In genomic region chr7:140200102-140200989, GRCh38 we compare ENCODE assay signal across 10 cellular contexts. TPM values are rescaled to one million over a fixed set of nuclear protein-coding genes. Genes with fewer than 3 reads are reported as not detected.
DNase-seq lines count a peak whose midpoint lies in the region; ATAC-seq and TF ChIP-seq lines count a peak whose summit lies in the region.
"Had no signal": no experiment of that assay in that cellular context is flagged by ENCODE, and none has a peak within 500 bp of the region (broad histone marks: within the 10 kb centered on the region; RNA-seq: fewer than 3 reads in every experiment).

No MANE protein-coding gene starts in this region.

- TF ChIP-seq POLR2A in prostate gland (IDR thresholded peaks at IDR 0.05): no peak

- TF ChIP-seq CTCF in prostate gland (IDR thresholded peaks at IDR 0.05) (no peak), GM10266 (IDR thresholded peaks at IDR 0.05; ENCODE audit: control insufficient read depth, insufficient read depth, low read depth, missing control alignments) (no peak), A673 (conservative IDR thresholded peaks at IDR 0.05; ENCODE audit: low read depth, low read length) (no peak)

- ATAC-seq in left lobe of liver: no peak
- no peak for ATAC-seq in GM19395 (IDR thresholded peaks at IDR 0.05; ENCODE audit: unreplicated experiment)

- WGBS in prostate gland: 67% methylated on average over 15 of the region's 15 CpGs

- H3K4me1 ChIP-seq in prostate gland (replicated peaks) (no peaks in the 10 kb centered on the region), A673 (ENCODE audit: insufficient read depth, low read length, poor library complexity, severe bottlenecking) (no peaks in the 10 kb centered on the region)
- H3K4me1 ChIP-seq: adrenal gland had no signal

- H3K27me3 ChIP-seq in prostate gland (replicated peaks; ENCODE audit: insufficient read depth) (no peaks in the 10 kb centered on the region), A673 (replicated peaks; ENCODE audit: insufficient read depth, low read depth, low read length, poor library complexity) (no peaks in the 10 kb centered on the region)
- H3K27me3 ChIP-seq: adrenal gland had no signal

- CTCF ChIA-PET in A673 (lab: Charles Lee): no interaction called here

- POLR2A ChIA-PET in A673 (lab: Charles Lee; ENCODE audit: low non-redundant PET): no interaction called here

- no TSS peak for BruUV-seq in A673 (replicated peaks; lab: Mats Ljungman, UMichigan)

- DNase-seq in EH (ENCODE audit: low read depth) (peak; percentile 57), RPMI7951 (ENCODE audit: low read depth) (peak; percentile 51), fibroblast of peridontal ligament (ENCODE audit: extremely low read depth) (peak; percentile 28), prostate gland (ENCODE audit: low spot score) (peak; percentile 53), left lobe of liver (ENCODE audit: low spot score) (no peak), GM10266 (ENCODE audit: extremely low spot score) (no peak), A673 (ENCODE audit: low spot score) (no peak)
- DNase-seq: activated CD4-positive, alpha-beta T cell treated with anti-CD3 and anti-CD28 coated beads for 4 hours had no signal

- H3K9me3 ChIP-seq in prostate gland (no peaks in the 10 kb centered on the region), A673 (ENCODE audit: low read depth, low read length, poor library complexity, severe bottlenecking) (no peaks in the 10 kb centered on the region)
- H3K9me3 ChIP-seq: adrenal gland had no signal

- H3K4me3 ChIP-seq in prostate gland: no peak overlapping the region
- no peak overlapping the region for H3K4me3 ChIP-seq in A673 (ENCODE audit: low read depth, low read length, poor library complexity, severe bottlenecking)
- H3K4me3 ChIP-seq: adrenal gland had no signal

- H3K27ac ChIP-seq in prostate gland (no peak overlapping the region), A673 (ENCODE audit: low read depth, low read length, poor library complexity, severe bottlenecking) (no peak overlapping the region)
- H3K27ac ChIP-seq: adrenal gland had no signal

- H3K36me3 ChIP-seq in prostate gland (no peaks in the 10 kb centered on the region), A673 (ENCODE audit: insufficient read depth, low read length, poor library complexity, severe bottlenecking) (no peaks in the 10 kb centered on the region)
- H3K36me3 ChIP-seq: adrenal gland had no signal

- intact Hi-C loops in prostate gland (cut with DNase I) (no loop called here), A673 (cut with micrococcal nuclease; ENCODE audit: unreplicated experiment) (no loop called here)

RNA-seq across cellular contexts. Expression of gene KDM7A, which starts 23.6 kb away (rescaled TPM):
- 1.1 and 1.2 TPM in 2 replicates for total RNA-seq in RPMI7951 (2014; rRNA removed; shearing (Covaris generic))
- total RNA-seq in prostate gland (10 to 100 TPM in 1 of 2 donors, 1 to 10 TPM in 1; 9.6 to 26.5 TPM), left lobe of liver (4.2 TPM), A673 (2021) (9.6 and 11.7 TPM in 2 replicates)

Comparison
In these comparisons a context has a peak if more than half of its experiments do, and no peak if none do; other contexts are left out.
1. DNase-seq: peak in EH (single experiment), RPMI7951 (single experiment), fibroblast of peridontal ligament (single experiment) and prostate gland (single experiment); none in left lobe of liver (single experiment), GM10266 (single experiment) and A673 (single experiment).